In genomic region chrX:40402771-40403533, GRCh38 we compare ENCODE assay signal across 1 cellular context.
TF ChIP-seq lines count a peak whose summit lies in the region.

No MANE protein-coding gene starts in this region.

TF ChIP-seq in GM23338, 12 proteins besides CTCF, POLR2A, EP300 and RAD21 (continued from another document):
- no peak for TF ChIP-seq REST (IDR thresholded peaks at IDR 0.05; ENCODE audit: unreplicated experiment)
